In the genomic region with DNA sequence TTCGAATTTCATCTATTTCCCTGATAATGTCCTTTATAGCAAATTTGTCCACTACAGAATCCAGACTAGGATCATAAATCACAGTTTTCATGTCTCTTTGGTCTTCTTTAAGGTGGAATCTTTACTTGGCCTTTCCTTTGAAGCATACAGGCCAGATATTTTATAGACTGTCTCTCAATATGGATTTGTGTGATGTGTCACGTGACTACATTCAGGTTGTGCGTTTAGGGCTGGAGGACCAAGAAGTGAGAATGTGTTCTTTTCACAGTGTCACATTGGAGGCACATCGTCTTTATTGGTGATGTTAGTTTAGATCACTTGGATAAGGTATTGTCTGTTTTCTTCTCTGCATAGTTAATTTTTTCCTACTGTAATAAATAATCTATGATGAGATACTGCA, we compare ENCODE assay signal across 23 cellular contexts.
DNase-seq lines count a peak whose midpoint lies in the region; ATAC-seq, FAIRE-seq and TF ChIP-seq lines count a peak whose summit lies in the region.
"Had no signal": no experiment of that assay in that cellular context is flagged by ENCODE, and none has a peak within 500 bp of the region (broad histone marks: within the 10 kb centered on the region; RNA-seq: fewer than 3 reads in every experiment).

No MANE protein-coding gene starts in this region.

- H2AK5ac ChIP-seq in IMR-90 (ENCODE audit: low read depth, low read length): no peak overlapping the region

- H2AFZ ChIP-seq in IMR-90 (replicated peaks; ENCODE audit: low read length, poor library complexity) (no peak overlapping the region), GM12878 (ENCODE audit: control insufficient read depth, low read depth, low read length) (no peak overlapping the region)

- H4K5ac ChIP-seq in IMR-90 (ENCODE audit: low read depth, low read length): no peak overlapping the region

- dilution Hi-C loops in IMR-90 (cut with HindIII; ENCODE audit: low sequenced_read_pairs, unreplicated experiment): no loop called here

- no peak for FAIRE-seq in GM12878 (lab: Jason Lieb, UNC)
- FAIRE-seq: A204.1, D721Med, GM12891, GM19239 had no signal

- H3K79me1 ChIP-seq in IMR-90 (ENCODE audit: low read depth in 1 of 2, low read length in 2 of 2): no peaks in the 10 kb centered on the region

- TF ChIP-seq RAD21 in IMR-90 (IDR thresholded peaks at IDR 0.05; ENCODE audit: low read length): no peak
- TF ChIP-seq RAD21 in Ishikawa (IDR thresholded peaks at IDR 0.05; ENCODE audit: low read depth): no peak
- TF ChIP-seq RAD21 in GM12878 (IDR thresholded peaks at IDR 0.05; ENCODE audit: insufficient read depth, low read depth, low read length): no peak

- no peak overlapping the region for H3K18ac ChIP-seq in IMR-90 (ENCODE audit: low read depth, low read length)

- intact Hi-C loops in IMR-90 (cut with micrococcal nuclease): no loop called here
- intact Hi-C loops in GM12878 (cut with micrococcal nuclease; ENCODE audit: unreplicated experiment): no loop called here
- intact Hi-C loops in uterus (cut with DNase I; ENCODE audit: low total_unique reads): no loop called here

- no peak overlapping the region for H2BK120ac ChIP-seq in IMR-90 (ENCODE audit: low read depth, low read length)

- H3K56ac ChIP-seq in IMR-90 (ENCODE audit: extremely low read depth, insufficient read depth, low read length): no peak overlapping the region

- POLR2A ChIA-PET in IMR-90 (lab: Charles Lee; ENCODE audit: unreplicated experiment) (no interaction called here), GM12878 (lab: Charles Lee) (no interaction called here)

- H4K20me1 ChIP-seq in IMR-90 (ENCODE audit: insufficient read depth, low read length) (no peaks in the 10 kb centered on the region), GM12878 (ENCODE audit: control insufficient read depth, insufficient read depth) (no peaks in the 10 kb centered on the region)
- H4K20me1 ChIP-seq: BLaER1 had no signal

- H3K27me3 ChIP-seq in IMR-90 (ENCODE audit: control insufficient read depth, insufficient read depth, low read length) (no peaks in the 10 kb centered on the region), GM12878 (replicated peaks in 1 of 2; ENCODE audit: control insufficient read depth in 2 of 2, insufficient read depth in 2 of 2, low read length in 1 of 2) (no peaks in the 10 kb centered on the region), uterus (no peaks in the 10 kb centered on the region)
- H3K27me3 ChIP-seq: BE2C, BLaER1 had no signal

- H3K4me3 ChIP-seq in IMR-90 (ENCODE audit: insufficient read depth, low read depth, low read length) (no peak overlapping the region), GM12878 (no peak overlapping the region), uterus (no peak overlapping the region)
- H3K4me3 ChIP-seq: BLaER1 had no signal

- H3K9me1 ChIP-seq in IMR-90 (ENCODE audit: insufficient read depth, low read length): no peaks in the 10 kb centered on the region

- TF ChIP-seq POLR2A in IMR-90 (IDR thresholded peaks at IDR 0.05; ENCODE audit: low read depth, low read length) (no peak), GM12878 (IDR thresholded peaks at IDR 0.05; ENCODE audit: low read depth, low read length) (no peak), uterus (IDR thresholded peaks at IDR 0.05) (no peak)

- BruUV-seq in IMR-90 (replicated peaks; lab: Mats Ljungman, UMichigan): no TSS peak
- BruUV-seq in GM12878 (replicated peaks; lab: Mats Ljungman, UMichigan): no TSS peak

- no peaks in the 10 kb centered on the region for H3K79me2 ChIP-seq in GM12878 (ENCODE audit: control insufficient read depth, insufficient read depth, low read length)

- CTCF ChIA-PET in IMR-90 (lab: Yijun Ruan, JAX) (interaction anchor here (0.7 kb wide), 1 partner anchor 127 kb away, joined by 3 read pairs; no protein-coding TSS in a partner anchor), GM12878 (lab: Yijun Ruan, JAX) (no interaction called here)

- TF ChIP-seq CTCF in IMR-90 (conservative IDR thresholded peaks at IDR 0.05; ENCODE audit: low read depth, low read length) (no peak), GM12878 (IDR thresholded peaks at IDR 0.05 in 2 of 3, conservative IDR thresholded peaks at IDR 0.05 in 1 of 3; ENCODE audit: control insufficient read depth in 2 of 3, extremely low read depth in 1 of 3, insufficient read depth in 1 of 3, low read depth in 3 of 3, low read length in 3 of 3) (no peak), uterus (IDR thresholded peaks at IDR 0.05) (no peak)

- no peak for DNase-seq in IMR-90
- no peak for DNase-seq in GM12878 (ENCODE audit: low read depth, low spot score)
- DNase-seq in caudate nucleus (lab: John Stamatoyannopoulos, UW): no peak
- no peak for DNase-seq in activated naive CD4-positive, alpha-beta T cell treated with Interleukin-2 at 50 U/mL for 16 hours
- DNase-seq in G401 (ENCODE audit: low spot score): no peak
- no peak for DNase-seq in uterus
- DNase-seq: 8988T; ACHN; BE2C; C1 segment of cervical spinal cord; Caco-2; Calu3; CD4-positive, alpha-beta memory T cell; CD4-positive, CD25-positive, alpha-beta regulatory T cell; CD8-positive, alpha-beta memory T cell; DMS79 treated with DMSO at 0.1 percent for 48 hours; GDM1 had no signal

- H3K9me3 ChIP-seq in IMR-90 (ENCODE audit: control insufficient read depth, insufficient read depth, low read length) (no peaks in the 10 kb centered on the region), GM12878 (replicated peaks; ENCODE audit: control insufficient read depth, insufficient read depth, low read length) (no peaks in the 10 kb centered on the region), uterus (no peaks in the 10 kb centered on the region)
- H3K9me3 ChIP-seq: BE2C, BLaER1, Caco-2 had no signal

- in situ Hi-C loops in IMR-90 (cut with MboI; ENCODE audit: low sequenced_read_pairs): no loop called here
- in situ Hi-C loops in GM12878 (cut with MboI): no loop called here
- in situ Hi-C loops in G401 (cut with HindIII; ENCODE audit: low sequenced_read_pairs): no loop called here

- no peak for TF ChIP-seq EP300 in Ishikawa (IDR thresholded peaks at IDR 0.05; ENCODE audit: borderline replicate concordance)
- no peak for TF ChIP-seq EP300 in GM12878 (IDR thresholded peaks at IDR 0.05; ENCODE audit: borderline replicate concordance in 1 of 2, control insufficient read depth in 1 of 2, low read depth in 2 of 2, low read length in 2 of 2)

- H2AK9ac ChIP-seq in IMR-90 (replicated peaks; ENCODE audit: low read depth, low read length, poor library complexity): no peak overlapping the region

- H3K9ac ChIP-seq in IMR-90 (ENCODE audit: low read depth, low read length): no peak overlapping the region
- no peak overlapping the region for H3K9ac ChIP-seq in GM12878 (ENCODE audit: control insufficient read depth, insufficient read depth, low read length)
- H3K9ac ChIP-seq: BLaER1 had no signal

- H3K4me1 ChIP-seq in IMR-90 (ENCODE audit: control insufficient read depth, insufficient read depth, low read length) (peaks cover 2% of the 10 kb centered on the region; the same call in 1 of the 2 replicates), GM12878 (ENCODE audit: control insufficient read depth, insufficient read depth, low read length) (no peaks in the 10 kb centered on the region), uterus (no peaks in the 10 kb centered on the region)
- H3K4me1 ChIP-seq: BE2C, BLaER1, Caco-2 had no signal

- H2BK20ac ChIP-seq in IMR-90 (ENCODE audit: low read depth, low read length): no peak overlapping the region

- H3K4ac ChIP-seq in IMR-90 (ENCODE audit: low read depth, low read length): no peak overlapping the region

- H3K4me2 ChIP-seq in IMR-90 (ENCODE audit: low read depth, low read length) (no peak overlapping the region), GM12878 (ENCODE audit: control insufficient read depth, insufficient read depth) (no peak overlapping the region)
- H3K4me2 ChIP-seq: BLaER1 had no signal

- WGBS in IMR-90 (ENCODE audit: extremely low coverage in 2 of 2, insufficient read length in 1 of 2), 2 experiments: 100% methylated on average over 1 of the region's 4 CpGs; no CpG with 5 or more reads in 1 of the 2 experiments
- WGBS in GM12878 (ENCODE audit: insufficient coverage, insufficient replicate concordance, low lambda C conversion rate, missing lambda C conversion rate): 61% methylated on average over 4 of the region's 4 CpGs

- no peak overlapping the region for H2BK15ac ChIP-seq in IMR-90 (ENCODE audit: low read depth, low read length)

- no peak overlapping the region for H4K91ac ChIP-seq in IMR-90 (ENCODE audit: insufficient read depth, low read depth, low read length)

- 0 out of 2 replicates have a peak overlapping the region, but pooled peaks have one; percentile 27 for H3K14ac ChIP-seq in IMR-90 (replicated peaks; ENCODE audit: low read depth, low read length)

- H2BK5ac ChIP-seq in IMR-90 (ENCODE audit: low read depth, low read length, poor library complexity, severe bottlenecking): no peak overlapping the region

- H3K36me3 ChIP-seq in IMR-90 (ENCODE audit: control insufficient read depth, insufficient read depth, low read length) (no peaks in the 10 kb centered on the region), GM12878 (ENCODE audit: control insufficient read depth in 2 of 2, insufficient read depth in 2 of 2, low read length in 1 of 2) (no peaks in the 10 kb centered on the region), uterus (no peaks in the 10 kb centered on the region)
- H3K36me3 ChIP-seq: BE2C, BLaER1 had no signal

- SMC1A ChIA-PET in GM12878 (lab: Charles Lee; ENCODE audit: uncharacterized antibody, unreplicated experiment): no interaction called here

- H3K27ac ChIP-seq in IMR-90 (ENCODE audit: insufficient read depth, low read length) (no peak overlapping the region), GM12878 (ENCODE audit: control insufficient read depth, insufficient read depth) (no peak overlapping the region), caudate nucleus (ENCODE audit: low read depth, low read length) (peak overlapping the region; percentile 59), uterus (no peak overlapping the region)
- H3K27ac ChIP-seq: BLaER1 had no signal

- H4K8ac ChIP-seq in IMR-90 (ENCODE audit: low read depth in 2 of 2, low read length in 2 of 2): no peak overlapping the region

- RAD21 ChIA-PET in GM12878 (lab: Charles Lee; ENCODE audit: unreplicated experiment): no interaction called here

- ATAC-seq in IMR-90 (ENCODE audit: low read depth) (no peak), GM12878 (no peak)

- H3K23ac ChIP-seq in IMR-90 (ENCODE audit: low read depth, low read length): no peak overlapping the region; the same call in 1 of the 2 replicates

TF ChIP-seq in Ishikawa, 13 proteins besides CTCF, POLR2A, EP300 and RAD21 (continues in another document):
- no peak for TF ChIP-seq TEAD4 (IDR thresholded peaks at IDR 0.05)

TF ChIP-seq in GM12878, 131 proteins besides CTCF, POLR2A, EP300 and RAD21:
- peak; percentile 49; the same call in 1 of the 2 replicates for TF ChIP-seq RAD51 (IDR thresholded peaks at IDR 0.05)
- no peak for TF ChIP-seq IKZF2 (IDR thresholded peaks at IDR 0.05)
- no peak for TF ChIP-seq NBN (IDR thresholded peaks at IDR 0.05)
